ENCODE assay signal across 8 cellular contexts in genomic region chr1:224377676-224378006, GRCh38. TPM values are rescaled to one million over a fixed set of nuclear protein-coding genes. Genes with fewer than 3 reads are reported as not detected.
DNase-seq lines count a peak whose midpoint lies in the region; ATAC-seq and TF ChIP-seq lines count a peak whose summit lies in the region.

No MANE protein-coding gene starts in this region.

- TF ChIP-seq POLR2A in NB4 (IDR thresholded peaks at IDR 0.05; ENCODE audit: extremely low read depth, insufficient read length): no peak

- peak; percentile 70 for ATAC-seq in GM18498 (IDR thresholded peaks at IDR 0.05; ENCODE audit: unreplicated experiment)

- DNase-seq in H4 (ENCODE audit: low spot score): peak; percentile 51
- peak; percentile 67 for DNase-seq in NB4 (ENCODE audit: low read depth)
- DNase-seq in epithelial cell of esophagus (ENCODE audit: low read depth): peak; percentile 64
- DNase-seq in SK-N-DZ (ENCODE audit: low spot score): no peak
- DNase-seq in NCI-H1105 treated with DMSO at 0.1 percent for 48 hours (lab: John Stamatoyannopoulos, UW): no peak
- no peak for DNase-seq in NCI-H2196 (lab: John Stamatoyannopoulos, UW; ENCODE audit: unreplicated experiment)
- DNase-seq in NCI-H2227 (lab: John Stamatoyannopoulos, UW; ENCODE audit: unreplicated experiment): no peak

- no peak for TF ChIP-seq CTCF in NB4 (IDR thresholded peaks at IDR 0.05; ENCODE audit: low read depth, low read length)
- no peak for TF ChIP-seq CTCF in epithelial cell of esophagus (IDR thresholded peaks at IDR 0.05; ENCODE audit: insufficient read depth, low read depth, low read length, missing control alignments)

- H3K4me3 ChIP-seq in NB4 (ENCODE audit: low read depth, low read length) (no peak overlapping the region), epithelial cell of esophagus (ENCODE audit: low read length) (no peak overlapping the region)

RNA-seq across cellular contexts. Expression of gene CNIH4, which starts 21.0 kb away (rescaled TPM):
- total RNA-seq in H4 (2014; rRNA removed; shearing (Covaris generic)): 66.2 and 72.3 TPM in 2 replicates
- 60.8 and 89.4 TPM in 2 replicates for polyA plus RNA-seq in SK-N-DZ (2014; cell fraction: cytosol; rRNA removed)
- polyA plus RNA-seq in SK-N-DZ (2014; cell fraction: nucleus; rRNA removed): 47.2 and 53.1 TPM in 2 replicates

RNA-seq across cellular contexts. Expression of gene NVL, which starts 47.7 kb away (rescaled TPM):
- 14.7 and 17.9 TPM in 2 replicates for total RNA-seq in H4 (2014; rRNA removed; shearing (Covaris generic))
- 42.3 and 55.6 TPM in 2 replicates for polyA plus RNA-seq in SK-N-DZ (2014; cell fraction: cytosol; rRNA removed)
- polyA plus RNA-seq in SK-N-DZ (2014; cell fraction: nucleus; rRNA removed): 47.2 and 54.0 TPM in 2 replicates

RNA-seq across cellular contexts. Expression of gene WDR26, which starts 57.0 kb away (rescaled TPM):
- total RNA-seq in H4 (2014; rRNA removed; shearing (Covaris generic)): 15.9 and 18.4 TPM in 2 replicates
- polyA plus RNA-seq in SK-N-DZ (2014; cell fraction: cytosol; rRNA removed): 31.4 and 38.1 TPM in 2 replicates
- 39.3 and 46.6 TPM in 2 replicates for polyA plus RNA-seq in SK-N-DZ (2014; cell fraction: nucleus; rRNA removed)

Comparison
In these comparisons a context has a peak if more than half of its experiments do, and no peak if none do; other contexts are left out.
1. DNase-seq: peak in H4 (single experiment), NB4 (single experiment) and epithelial cell of esophagus (single experiment); none in SK-N-DZ (single experiment), NCI-H1105 treated with DMSO at 0.1 percent for 48 hours (single experiment), NCI-H2196 (single experiment) and NCI-H2227 (single experiment).